Comparison of ENCODE assay signal across 18 cellular contexts in genomic region chr10:32239770-32240169, GRCh38.
A peak's percentile ranks its signal among the peaks of the same experiment; 100 is the strongest.
DNase-seq lines count a peak whose midpoint lies in the region; ATAC-seq and TF ChIP-seq lines count a peak whose summit lies in the region.
"Had no signal": no experiment of that assay in that cellular context is flagged by ENCODE, and none has a peak within 500 bp of the region (broad histone marks: within the 10 kb centered on the region; RNA-seq: fewer than 3 reads in every experiment).

No MANE protein-coding gene starts in this region.

- no peak overlapping the region for H3K27ac Mint-ChIP-seq in MCF 10A (ENCODE audit: low read depth, unreplicated experiment)
- H3K27ac Mint-ChIP-seq: naive thymus-derived CD4-positive, alpha-beta T cell; stimulated activated naive B cell treated with anti-CD40 and anti-IgM and Interleukin-4, amounts not matched to agents 10 μg/mL and 1 μg/mL and 100 μg/mL, for 72 hours had no signal

- intact Hi-C loops in MCF 10A (cut with micrococcal nuclease) = no loop called here
- intact Hi-C loops in breast epithelium (cut with DNase I; ENCODE audit: low total_unique reads) = no loop called here

- H3K9me3 ChIP-seq in breast epithelium = no peaks in the 10 kb centered on the region
- no peaks in the 10 kb centered on the region for H3K9me3 ChIP-seq in RWPE2 (ENCODE audit: severe bottlenecking)
- H3K9me3 ChIP-seq in SJCRH30 (replicated peaks) = 0 out of 2 replicates have a peak, but pooled peaks cover 5% of the 10 kb centered on the region

- POLR2A ChIA-PET in MCF 10A (lab: Yijun Ruan, JAX) = no interaction called here

- no peaks in the 10 kb centered on the region for H3K36me3 Mint-ChIP-seq in MCF 10A (ENCODE audit: insufficient read depth, unreplicated experiment)
- H3K36me3 Mint-ChIP-seq: naive thymus-derived CD4-positive, alpha-beta T cell; stimulated activated naive B cell treated with anti-CD40 and anti-IgM and Interleukin-4, amounts not matched to agents 10 μg/mL and 1 μg/mL and 100 μg/mL, for 72 hours had no signal

- no TSS peak for BruUV-seq in MCF 10A (replicated peaks; lab: Mats Ljungman, UMichigan)

- no peaks in the 10 kb centered on the region for H3K9me3 Mint-ChIP-seq in MCF 10A (ENCODE audit: unreplicated experiment)
- H3K9me3 Mint-ChIP-seq: effector memory CD8-positive, alpha-beta T cell; stimulated activated naive B cell treated with anti-CD40 and anti-IgM and Interleukin-4, amounts not matched to agents 10 μg/mL and 1 μg/mL and 100 μg/mL, for 72 hours had no signal

- no peak overlapping the region for H3K27ac ChIP-seq in breast epithelium
- H3K27ac ChIP-seq in RWPE2 (ENCODE audit: poor library complexity, severe bottlenecking) = peak overlapping the region; percentile 64
- no peak overlapping the region for H3K27ac ChIP-seq in SJCRH30

- CTCF ChIA-PET in MCF 10A (lab: Yijun Ruan, JAX) = no interaction called here

- H3K4me3 Mint-ChIP-seq in MCF 10A (ENCODE audit: unreplicated experiment) = no peak overlapping the region
- H3K4me3 Mint-ChIP-seq: effector memory CD8-positive, alpha-beta T cell; naive thymus-derived CD4-positive, alpha-beta T cell; stimulated activated naive B cell treated with anti-CD40 and anti-IgM and Interleukin-4, amounts not matched to agents 10 μg/mL and 1 μg/mL and 100 μg/mL, for 72 hours had no signal

- H3K27me3 ChIP-seq in breast epithelium (no peaks in the 10 kb centered on the region), RWPE2 (ENCODE audit: insufficient read depth, poor library complexity, severe bottlenecking) (no peaks in the 10 kb centered on the region), SJCRH30 (no peaks in the 10 kb centered on the region)

- H3K4me3 ChIP-seq in breast epithelium (no peak overlapping the region), RWPE2 (ENCODE audit: severe bottlenecking) (no peak overlapping the region), fibroblast of the aortic adventitia (ENCODE audit: low read depth, low read length) (no peak overlapping the region), SJCRH30 (no peak overlapping the region)
- H3K4me3 ChIP-seq: lung had no signal

- no peaks in the 10 kb centered on the region for H3K36me3 ChIP-seq in breast epithelium
- H3K36me3 ChIP-seq in RWPE2 (ENCODE audit: low read depth) = no peaks in the 10 kb centered on the region
- no peaks in the 10 kb centered on the region for H3K36me3 ChIP-seq in SJCRH30

- H3K27me3 Mint-ChIP-seq in MCF 10A (ENCODE audit: insufficient read depth, unreplicated experiment) = no peaks in the 10 kb centered on the region
- H3K27me3 Mint-ChIP-seq: effector memory CD8-positive, alpha-beta T cell; stimulated activated naive B cell treated with anti-CD40 and anti-IgM and Interleukin-4, amounts not matched to agents 10 μg/mL and 1 μg/mL and 100 μg/mL, for 72 hours had no signal

- DNase-seq in MCF 10A (ENCODE audit: unreplicated experiment) (peak; percentile 80), breast epithelium (ENCODE audit: low spot score in 2 of 2) (no peak), RWPE2 (ENCODE audit: low spot score) (no peak), fibroblast of the aortic adventitia (ENCODE audit: low read depth) (peak; percentile 90), NCI-H2196 (lab: John Stamatoyannopoulos, UW; ENCODE audit: unreplicated experiment) (no peak), 8988T (no peak), SJCRH30 (no peak)
- DNase-seq: activated naive CD4-positive, alpha-beta T cell treated with anti-CD3 and anti-CD28 coated beads, Interleukin-2, amount 50 U/mL, for 16 hours; central memory CD4-positive, alpha-beta T cell; COR-L47; effector memory CD8-positive, alpha-beta T cell; naive thymus-derived CD4-positive, alpha-beta T cell; NCI-H146; NCI-H446 treated with DMSO at 0.1 percent for 48 hours; stimulated activated naive B cell treated with anti-CD40 and anti-IgM and Interleukin-4, amounts not matched to agents 10 μg/mL and 1 μg/mL and 100 μg/mL, for 72 hours; trophoblast cell had no signal

- TF ChIP-seq CTCF in MCF 10A (IDR thresholded peaks at IDR 0.05; ENCODE audit: unreplicated experiment) = no peak
- no peak for TF ChIP-seq CTCF in breast epithelium (IDR thresholded peaks at IDR 0.05)
- TF ChIP-seq CTCF in RWPE2 (IDR thresholded peaks at IDR 0.05; ENCODE audit: poor library complexity, severe bottlenecking) = no peak
- no peak for TF ChIP-seq CTCF in fibroblast of the aortic adventitia (IDR thresholded peaks at IDR 0.05; ENCODE audit: insufficient read depth, low read length)

- H3K4me1 Mint-ChIP-seq in MCF 10A (ENCODE audit: insufficient read depth, unreplicated experiment) = peaks cover 41% of the 10 kb centered on the region

- TF ChIP-seq POLR2A in breast epithelium (IDR thresholded peaks at IDR 0.05) = no peak

- peak; percentile 75 for ATAC-seq in RWPE2 (ENCODE audit: low read depth)
- ATAC-seq in HG03280 (IDR thresholded peaks at IDR 0.05; ENCODE audit: unreplicated experiment) = no peak
- ATAC-seq: effector memory CD8-positive, alpha-beta T cell; naive thymus-derived CD4-positive, alpha-beta T cell; stimulated activated naive B cell treated with anti-CD40 and anti-IgM and Interleukin-4, amounts not matched to agents 10 μg/mL and 1 μg/mL and 100 μg/mL, for 72 hours had no signal

- H3K4me1 ChIP-seq in breast epithelium (no peaks in the 10 kb centered on the region), RWPE2 (ENCODE audit: insufficient read depth, poor library complexity, severe bottlenecking) (peaks cover 29% of the 10 kb centered on the region), SJCRH30 (no peaks in the 10 kb centered on the region; the same call in 1 of the 2 replicates)

Comparison
In these comparisons a context has a peak if more than half of its experiments do, and no peak if none do; other contexts are left out.
1. DNase-seq: peak in MCF 10A (single experiment) and fibroblast of the aortic adventitia (single experiment); none in breast epithelium (0 of 2), RWPE2 (single experiment), NCI-H2196 (single experiment), 8988T (single experiment) and SJCRH30 (0 of 2).